In genomic region chr1:27536767-27537166, GRCh38 we compare ENCODE assay signal across 8 cellular contexts. TPM values are rescaled to one million over a fixed set of nuclear protein-coding genes. Genes with fewer than 3 reads are reported as not detected.
DNase-seq lines count a peak whose midpoint lies in the region; ATAC-seq and TF ChIP-seq lines count a peak whose summit lies in the region.

No MANE protein-coding gene starts in this region.

- TF ChIP-seq POLR2A in ovary (IDR thresholded peaks at IDR 0.05): no peak

- H3K9me3 Mint-ChIP-seq in stimulated activated naive CD8-positive, alpha-beta T cell treated with anti-CD3 and anti-CD28 coated beads, Interleukin-15, amount 100 ng/mL, for 72 hours: no peaks in the 10 kb centered on the region

- no peak for TF ChIP-seq CTCF in Panc1 (IDR thresholded peaks at IDR 0.05)
- TF ChIP-seq CTCF in ovary (IDR thresholded peaks at IDR 0.05): no peak

- POLR2A ChIA-PET in Panc1 (lab: Charles Lee): no interaction called here

- in situ Hi-C loops in Panc1 (cut with HindIII; ENCODE audit: low pct_unique_long_range_greater_than_20kb, low sequenced_read_pairs): no loop called here

- peaks cover 55% of the 10 kb centered on the region for H3K4me1 ChIP-seq in Panc1 (ENCODE audit: control insufficient read depth, insufficient read depth, low read length)
- peaks cover 15% of the 10 kb centered on the region for H3K4me1 ChIP-seq in ovary (ENCODE audit: insufficient read depth)

- TF ChIP-seq EP300 in ovary (IDR thresholded peaks at IDR 0.05): no peak

- DNase-seq in DMS79 (lab: John Stamatoyannopoulos, UW): peak; percentile 93
- no peak for DNase-seq in Panc1 (ENCODE audit: low read depth, low spot score)
- DNase-seq in fibroblast of the conjunctiva (ENCODE audit: low read depth): peak; percentile 84
- peak; percentile 71 to 84 (median 80) for DNase-seq in ovary
- no peak for DNase-seq in stimulated activated naive CD8-positive, alpha-beta T cell treated with anti-CD3 and anti-CD28 coated beads, Interleukin-15, amount 100 ng/mL, for 72 hours
- DNase-seq in NCI-H187 treated with DMSO at 0.1 percent for 48 hours (lab: John Stamatoyannopoulos, UW): no peak
- no peak for DNase-seq in superior temporal gyrus (ENCODE audit: extremely low spot score)

- WGBS in ovary, 3 donors: 6 to 10% (median 8%) methylated on average over 11 of the region's 11 CpGs

- no peak overlapping the region for H3K27ac Mint-ChIP-seq in stimulated activated naive CD8-positive, alpha-beta T cell treated with anti-CD3 and anti-CD28 coated beads, Interleukin-15, amount 100 ng/mL, for 72 hours

- H3K36me3 ChIP-seq in Panc1 (ENCODE audit: control insufficient read depth, insufficient read depth, low read length): peaks cover 2% of the 10 kb centered on the region; the same call in 1 of the 2 replicates
- H3K36me3 ChIP-seq in ovary: no peaks in the 10 kb centered on the region

- no peak overlapping the region for H3K4me3 Mint-ChIP-seq in stimulated activated naive CD8-positive, alpha-beta T cell treated with anti-CD3 and anti-CD28 coated beads, Interleukin-15, amount 100 ng/mL, for 72 hours

- ATAC-seq in Panc1 (peak; percentile 61), HG03442 (IDR thresholded peaks at IDR 0.05; ENCODE audit: unreplicated experiment) (no peak)
- no peak for ATAC-seq in stimulated activated naive CD8-positive, alpha-beta T cell treated with anti-CD3 and anti-CD28 coated beads, Interleukin-15, amount 100 ng/mL, for 72 hours

- no peaks in the 10 kb centered on the region for H3K27me3 ChIP-seq in Panc1 (ENCODE audit: control insufficient read depth, insufficient read depth, low read length)
- no peaks in the 10 kb centered on the region for H3K27me3 ChIP-seq in ovary

- intact Hi-C loops in Panc1 (cut with micrococcal nuclease; ENCODE audit: unreplicated experiment): no loop called here
- intact Hi-C loops in ovary (cut with DNase I): no loop called here

- CTCF ChIA-PET in Panc1 (lab: Charles Lee): interaction anchor here (0.5 to 1.4 kb wide), 2 partner anchors 20 to 67 kb away, joined by 6 to 7 read pairs; partner anchors contain the start of gene AHDC1

- H3K9me3 ChIP-seq in Panc1 (ENCODE audit: control insufficient read depth, insufficient read depth, low read depth, low read length) (no peaks in the 10 kb centered on the region), ovary (no peaks in the 10 kb centered on the region)

- H3K4me1 Mint-ChIP-seq in stimulated activated naive CD8-positive, alpha-beta T cell treated with anti-CD3 and anti-CD28 coated beads, Interleukin-15, amount 100 ng/mL, for 72 hours: peaks cover 31% of the 10 kb centered on the region

- no peak overlapping the region for H3K4me3 ChIP-seq in Panc1 (ENCODE audit: low read depth in 2 of 2, low read length in 2 of 2)
- no peak overlapping the region for H3K4me3 ChIP-seq in ovary

- no peaks in the 10 kb centered on the region for H3K27me3 Mint-ChIP-seq in stimulated activated naive CD8-positive, alpha-beta T cell treated with anti-CD3 and anti-CD28 coated beads, Interleukin-15, amount 100 ng/mL, for 72 hours

- BruUV-seq in Panc1 (replicated peaks; lab: Mats Ljungman, UMichigan): no TSS peak

- H3K27ac ChIP-seq in Panc1 (ENCODE audit: low read length) (peak overlapping the region; percentile 76), ovary (peak overlapping the region; percentile 60 to 67)

RNA-seq across cellular contexts. Expression of gene WASF2, which starts 46.8 kb away (rescaled TPM):
- total RNA-seq in Panc1 (2021; ENCODE audit: unreplicated experiment): 121 TPM
- 63.7 TPM for polyA plus RNA-seq in Panc1 (2012; ENCODE audit: insufficient read length)
- total RNA-seq in ovary: 100 to 1,000 TPM in 5 of 7 donors, 10 to 100 TPM in 2; 28.0 to 163 (median 153) TPM
- polyA plus RNA-seq in ovary: 100 to 1,000 TPM in 1 of 2 donors, 10 to 100 TPM in 1; 58.0 to 233 TPM

Comparison
In these comparisons a context has a peak if more than half of its experiments do, and no peak if none do; other contexts are left out.
1. DNase-seq: peak in DMS79 (single experiment), fibroblast of the conjunctiva (single experiment) and ovary (5 of 5); none in Panc1 (single experiment), stimulated activated naive CD8-positive, alpha-beta T cell treated with anti-CD3 and anti-CD28 coated beads, Interleukin-15, amount 100 ng/mL, for 72 hours (0 of 2), NCI-H187 treated with DMSO at 0.1 percent for 48 hours (single experiment) and superior temporal gyrus (single experiment).